In the genomic region with DNA sequence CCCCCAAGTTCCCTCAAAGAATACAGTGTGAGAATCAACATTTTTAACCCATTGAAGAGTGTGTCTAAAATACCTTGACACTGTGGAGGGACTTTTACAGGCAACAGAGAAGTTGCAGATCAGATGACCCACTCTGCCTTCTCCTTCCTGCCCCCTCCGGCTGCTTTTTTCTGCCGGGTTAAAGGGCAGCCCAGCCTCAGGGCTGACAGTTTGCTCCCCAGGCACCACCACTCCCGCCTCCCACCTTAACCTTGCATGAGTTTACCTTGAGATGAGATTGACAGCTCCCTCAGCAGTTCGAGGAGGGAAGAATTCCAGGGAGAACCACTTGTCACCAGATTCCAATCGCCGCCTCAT, we compare ENCODE assay signal across 9 cellular contexts. TPM values are rescaled to one million over a fixed set of nuclear protein-coding genes. Genes with fewer than 3 reads are reported as not detected.
DNase-seq lines count a peak whose midpoint lies in the region; ATAC-seq, FAIRE-seq and TF ChIP-seq lines count a peak whose summit lies in the region.
"Had no signal": no experiment of that assay in that cellular context is flagged by ENCODE, and none has a peak within 500 bp of the region (broad histone marks: within the 10 kb centered on the region; RNA-seq: fewer than 3 reads in every experiment).

No MANE protein-coding gene starts in this region.

- H3K23ac ChIP-seq in H9 (ENCODE audit: insufficient read length, low read depth, low read length): no peak overlapping the region

- H3K9ac ChIP-seq in H9 (ENCODE audit: extremely low read depth, insufficient read length, low read length) (no peak overlapping the region), skeletal muscle satellite cell (ENCODE audit: low read depth, low read length) (peak overlapping the region; percentile 66)

- H3K36me3 Mint-ChIP-seq in H9 (ENCODE audit: insufficient read depth in 1 of 3, low read depth in 3 of 3): peaks cover 16 to 38% (median 23%) of the 10 kb centered on the region in 3 experiments; a peak in 6 of 7 replicates
- H3K36me3 Mint-ChIP-seq in activated naive CD8-positive, alpha-beta T cell treated with anti-CD3 and anti-CD28 coated beads, Interleukin-2, amount 10 ng/mL, durations not matched to agents 7 days and 5 days: peaks cover 22% of the 10 kb centered on the region

- no peak overlapping the region for H3K14ac ChIP-seq in H9 (ENCODE audit: insufficient read depth, low read length)

- H3K4ac ChIP-seq in H9 (ENCODE audit: low read depth, low read length): no peak overlapping the region

- H4K5ac ChIP-seq in H9 (ENCODE audit: insufficient read length, low read depth, low read length): no peak overlapping the region

- H3K27me3 Mint-ChIP-seq in H9 (ENCODE audit: low read depth): no peaks in the 10 kb centered on the region; the same call in 1 of the 2 replicates
- H3K27me3 Mint-ChIP-seq in activated naive CD8-positive, alpha-beta T cell treated with anti-CD3 and anti-CD28 coated beads, Interleukin-2, amount 10 ng/mL, durations not matched to agents 7 days and 5 days: no peaks in the 10 kb centered on the region

- H3K4me2 ChIP-seq in H9 (ENCODE audit: insufficient read depth, insufficient read length, low read length): peak overlapping the region; percentile 76
- H3K4me2 ChIP-seq in skeletal muscle satellite cell (ENCODE audit: low read length): peak overlapping the region; percentile 98

- H3K4me1 Mint-ChIP-seq in H9: peaks cover 33 to 44% of the 10 kb centered on the region in 2 experiments
- H3K4me1 Mint-ChIP-seq in activated naive CD8-positive, alpha-beta T cell treated with anti-CD3 and anti-CD28 coated beads, Interleukin-2, amount 10 ng/mL, durations not matched to agents 7 days and 5 days: peaks cover 38% of the 10 kb centered on the region

- peak; percentile 60 for DNase-seq in H9
- DNase-seq in activated naive CD8-positive, alpha-beta T cell treated with anti-CD3 and anti-CD28 coated beads, Interleukin-2, amount 10 ng/mL, durations not matched to agents 7 days and 5 days: peak; percentile 46
- no peak for DNase-seq in cerebellar nuclear complex (lab: John Stamatoyannopoulos, UW)
- DNase-seq in HuH-7 (ENCODE audit: low spot score): no peak
- no peak for DNase-seq in D721Med (ENCODE audit: insufficient read length, low spot score)
- DNase-seq in GM13976 (ENCODE audit: low spot score): no peak

- peak overlapping the region; percentile 53 to 97 (median 76); a peak in 2 of 7 replicates for H3K27ac Mint-ChIP-seq in H9
- H3K27ac Mint-ChIP-seq in activated naive CD8-positive, alpha-beta T cell treated with anti-CD3 and anti-CD28 coated beads, Interleukin-2, amount 10 ng/mL, durations not matched to agents 7 days and 5 days: peak overlapping the region; percentile 90

- no peak overlapping the region for H2AK5ac ChIP-seq in H9 (ENCODE audit: insufficient read length, low read length)

- H3K27me3 ChIP-seq in H9 (ENCODE audit: insufficient read depth, low read length) (no peaks in the 10 kb centered on the region), skeletal muscle satellite cell (ENCODE audit: control insufficient read depth, insufficient read depth, low read length) (no peaks in the 10 kb centered on the region)

- H3K18ac ChIP-seq in H9 (ENCODE audit: insufficient read length, low read depth, low read length): no peak overlapping the region

- H4K91ac ChIP-seq in H9 (ENCODE audit: insufficient read length, low read depth, low read length): no peak overlapping the region

- no peak overlapping the region for H3K27ac ChIP-seq in H9 (ENCODE audit: insufficient read length, low read depth, low read length)

- no peaks in the 10 kb centered on the region for H4K20me1 ChIP-seq in H9 (ENCODE audit: control insufficient read depth, insufficient read depth, insufficient read length)

- H3K79me1 ChIP-seq in H9 (ENCODE audit: insufficient read depth, low read depth, low read length, poor library complexity, severe bottlenecking): no peaks in the 10 kb centered on the region

- in situ Hi-C loops in GM13976 (cut with MboI; ENCODE audit: low sequenced_read_pairs, unreplicated experiment): no loop called here

- H3K4me1 ChIP-seq in H9 (ENCODE audit: insufficient read depth, low read length): no peaks in the 10 kb centered on the region; the same call in 1 of the 2 replicates
- peaks cover 47% of the 10 kb centered on the region for H3K4me1 ChIP-seq in skeletal muscle satellite cell (ENCODE audit: control insufficient read depth, insufficient read depth, low read length)

- no peak overlapping the region for H2BK12ac ChIP-seq in H9 (ENCODE audit: insufficient read length, low read depth, low read length)

- peaks cover 13% of the 10 kb centered on the region for H3K23me2 ChIP-seq in H9 (ENCODE audit: insufficient read length, low read depth, low read length, poor library complexity, severe bottlenecking)

- no peak for ATAC-seq in activated naive CD8-positive, alpha-beta T cell treated with anti-CD3 and anti-CD28 coated beads, Interleukin-2, amount 10 ng/mL, durations not matched to agents 7 days and 5 days (ENCODE audit: low read depth)

- peak overlapping the region; percentile 98 to 99 for H3K4me3 Mint-ChIP-seq in H9
- peak overlapping the region; percentile 99 for H3K4me3 Mint-ChIP-seq in activated naive CD8-positive, alpha-beta T cell treated with anti-CD3 and anti-CD28 coated beads, Interleukin-2, amount 10 ng/mL, durations not matched to agents 7 days and 5 days

- no CpG with 5 or more reads among the region's 6 CpGs for WGBS in H9 (ENCODE audit: extremely low coverage, insufficient read length, low lambda C conversion rate)

- H3K9me3 ChIP-seq in H9 (ENCODE audit: control insufficient read depth, low read depth, low read length): no peaks in the 10 kb centered on the region
- H3K9me3 ChIP-seq in skeletal muscle satellite cell (replicated peaks; ENCODE audit: low read length): no peaks in the 10 kb centered on the region

- H3K56ac ChIP-seq in H9 (ENCODE audit: insufficient read length, low read depth, low read length): no peak overlapping the region

- H2BK15ac ChIP-seq in H9 (ENCODE audit: low read depth, low read length): no peak overlapping the region

- H3K9me3 Mint-ChIP-seq in H9: no peaks in the 10 kb centered on the region
- no peaks in the 10 kb centered on the region for H3K9me3 Mint-ChIP-seq in activated naive CD8-positive, alpha-beta T cell treated with anti-CD3 and anti-CD28 coated beads, Interleukin-2, amount 10 ng/mL, durations not matched to agents 7 days and 5 days

- H3K36me3 ChIP-seq in skeletal muscle satellite cell (ENCODE audit: insufficient read depth, low read length): peaks cover 21% of the 10 kb centered on the region

- peaks cover 7% of the 10 kb centered on the region; the same call in 1 of the 2 replicates for H3K79me2 ChIP-seq in H9 (ENCODE audit: insufficient read depth, low read length)

- H3K4me3 ChIP-seq in iPS-11a (ENCODE audit: low read depth, low read length): peak overlapping the region; percentile 14
- H3K4me3 ChIP-seq in skeletal muscle satellite cell (ENCODE audit: low read length): peak overlapping the region; percentile 76

- H2BK20ac ChIP-seq in H9 (ENCODE audit: low read depth, low read length, poor library complexity, severe bottlenecking): no peak overlapping the region

- no peak overlapping the region for H2BK5ac ChIP-seq in H9 (ENCODE audit: insufficient read length, low read length)

- no peak overlapping the region for H4K8ac ChIP-seq in H9 (replicated peaks; ENCODE audit: insufficient read length, low read depth, low read length)

- POLR2A ChIA-PET in activated naive CD8-positive, alpha-beta T cell treated with anti-CD3 and anti-CD28 coated beads, Interleukin-2, amount 10 ng/mL, durations not matched to agents 7 days and 5 days (lab: Charles Lee): interaction anchor here (0.6 to 3.2 kb wide), 8 partner anchors 16 to 139 kb away, joined by 3 to 58 read pairs (median 4); a partner anchor contains a TSS

- FAIRE-seq in D721Med (lab: Jason Lieb, UNC): no peak

- TF ChIP-seq CTCF in H9 (conservative IDR thresholded peaks at IDR 0.05) (no peak), D721Med (IDR thresholded peaks at IDR 0.05; ENCODE audit: insufficient read depth, missing control alignments) (no peak), GM13976 (IDR thresholded peaks at IDR 0.05; ENCODE audit: borderline replicate concordance, control extremely low read depth, extremely low read depth, insufficient read depth, missing control alignments) (no peak)

- H3T11ph ChIP-seq in H9 (ENCODE audit: low read length): no peak overlapping the region

- no peak overlapping the region for H2BK120ac ChIP-seq in H9 (ENCODE audit: low read depth, low read length, poor library complexity, severe bottlenecking)

- no peak overlapping the region for H2AFZ ChIP-seq in H9 (ENCODE audit: low read length)

RNA-seq across cellular contexts. Expression of a gene that starts 3.2 kb away (rescaled TPM):
- 18.2 and 18.4 TPM in 2 replicates for total RNA-seq in H9 (2021)
- 10 to 100 TPM; 47.0 to 47.1 TPM for total RNA-seq in activated naive CD8-positive, alpha-beta T cell treated with anti-CD3 and anti-CD28 coated beads, Interleukin-2, amount 10 ng/mL, durations not matched to agents 7 days and 5 days
- total RNA-seq in skeletal muscle satellite cell (2012; rRNA removed): 12.5 and 15.7 TPM in 2 replicates

RNA-seq across cellular contexts. Expression of a gene that starts 3.4 kb away (rescaled TPM):
- 20.5 and 20.7 TPM in 2 replicates for total RNA-seq in H9 (2021)
- total RNA-seq in activated naive CD8-positive, alpha-beta T cell treated with anti-CD3 and anti-CD28 coated beads, Interleukin-2, amount 10 ng/mL, durations not matched to agents 7 days and 5 days: 10 to 100 TPM; 21.9 to 25.5 TPM
- total RNA-seq in skeletal muscle satellite cell (2012; rRNA removed): 5.0 and 8.4 TPM in 2 replicates

RNA-seq across cellular contexts. Expression of a gene that starts 40.6 kb away (rescaled TPM):
- 0.39 TPM in 1 of 2 replicates, not detected in the other for total RNA-seq in H9 (2021)
- total RNA-seq in activated naive CD8-positive, alpha-beta T cell treated with anti-CD3 and anti-CD28 coated beads, Interleukin-2, amount 10 ng/mL, durations not matched to agents 7 days and 5 days: not detected
- total RNA-seq in skeletal muscle satellite cell (2012; rRNA removed): not detected in 2 replicates
- total RNA-seq: HT1080 had no signal

RNA-seq across cellular contexts. Expression of a gene that starts 45.0 kb away (rescaled TPM):
- total RNA-seq in H9 (2021): not detected in 2 replicates
- total RNA-seq in activated naive CD8-positive, alpha-beta T cell treated with anti-CD3 and anti-CD28 coated beads, Interleukin-2, amount 10 ng/mL, durations not matched to agents 7 days and 5 days: not detected
- total RNA-seq in skeletal muscle satellite cell (2012; rRNA removed): not detected in 2 replicates
- total RNA-seq: HT1080 had no signal

RNA-seq across cellular contexts. Expression of a gene that starts 56.2 kb away (rescaled TPM):
- total RNA-seq in H9 (2021): 0.35 TPM in 1 of 2 replicates, not detected in the other
- not detected for total RNA-seq in activated naive CD8-positive, alpha-beta T cell treated with anti-CD3 and anti-CD28 coated beads, Interleukin-2, amount 10 ng/mL, durations not matched to agents 7 days and 5 days
- total RNA-seq in skeletal muscle satellite cell (2012; rRNA removed): not detected in 2 replicates
- total RNA-seq: HT1080 had no signal

Comparison
In these comparisons a context has a peak if more than half of its experiments do, and no peak if none do; other contexts are left out.
1. DNase-seq: peak in H9 (single experiment) and activated naive CD8-positive, alpha-beta T cell treated with anti-CD3 and anti-CD28 coated beads, Interleukin-2, amount 10 ng/mL, durations not matched to agents 7 days and 5 days (single experiment); none in cerebellar nuclear complex (0 of 2), HuH-7 (single experiment), D721Med (single experiment) and GM13976 (single experiment).